Comparison of ENCODE assay signal across 1 cellular context in genomic region chr9:95071450-95071849, GRCh38.
TF ChIP-seq lines count a peak whose summit lies in the region.

No MANE protein-coding gene starts in this region.

TF ChIP-seq in A549, 52 proteins besides CTCF, POLR2A, EP300 and RAD21 (continued from another document):
- TF ChIP-seq PHF8 (IDR thresholded peaks at IDR 0.05; ENCODE audit: borderline replicate concordance, low read depth) (no peak), NPAS2 (CRISPR knock-in tag; IDR thresholded peaks at IDR 0.05; ENCODE audit: borderline replicate concordance) (no peak)
